Comparison of ENCODE assay signal across 8 cellular contexts in the genomic region with DNA sequence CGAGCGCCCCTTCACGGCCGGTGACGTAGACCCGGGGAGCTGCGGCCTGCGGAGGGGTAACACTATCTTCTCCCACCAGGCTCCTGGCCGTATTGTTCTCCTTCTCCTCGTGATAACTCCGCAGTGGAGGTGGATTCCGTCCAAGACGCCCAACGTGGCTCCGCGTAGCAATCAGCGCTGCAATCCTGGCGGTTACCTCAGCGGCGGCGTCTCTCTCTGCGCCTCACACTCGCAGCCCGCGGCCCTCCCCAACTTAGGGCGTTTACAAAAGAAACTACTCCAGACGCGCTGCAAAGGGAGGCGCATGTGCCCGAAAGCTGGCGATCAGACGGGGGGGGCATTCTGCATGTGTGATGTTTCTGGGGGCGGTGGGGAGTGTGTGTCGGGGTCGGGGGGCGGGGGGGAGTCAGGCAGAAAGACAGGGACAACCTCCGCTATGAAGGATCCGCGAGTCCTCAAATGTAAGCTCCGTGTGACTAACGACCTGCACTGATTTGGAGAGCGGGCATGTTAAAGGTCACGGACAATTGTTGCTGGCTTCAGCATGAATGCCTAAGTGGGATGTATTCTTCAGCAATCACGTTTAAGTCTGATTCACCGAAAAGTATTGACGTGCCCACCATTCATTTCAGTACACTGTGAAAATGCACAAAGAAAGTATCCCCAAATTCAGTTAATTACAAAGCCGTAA. TPM values are rescaled to one million over a fixed set of nuclear protein-coding genes. Genes with fewer than 3 reads are reported as not detected.
DNase-seq lines count a peak whose midpoint lies in the region; ATAC-seq, FAIRE-seq and TF ChIP-seq lines count a peak whose summit lies in the region.

No MANE protein-coding gene starts in this region.

- CTCF ChIA-PET in activated naive CD4-positive, alpha-beta T cell treated with anti-CD3 and anti-CD28 coated beads, Interleukin-2, amount 10 ng/mL, durations not matched to agents 7 days and 5 days (lab: Charles Lee): no interaction called here

- H3K4me3 ChIP-seq in right atrium auricular region: peak overlapping the region; percentile 58 to 87
- peak overlapping the region; percentile 81 for H3K4me3 ChIP-seq in rectal smooth muscle tissue (ENCODE audit: low read length)

- no peak for ATAC-seq in GM19467 (IDR thresholded peaks at IDR 0.05; ENCODE audit: unreplicated experiment)

- H3K27ac Mint-ChIP-seq in activated naive CD4-positive, alpha-beta T cell treated with anti-CD3 and anti-CD28 coated beads, Interleukin-2, amount 10 ng/mL, durations not matched to agents 7 days and 5 days: peak overlapping the region; percentile 60

- peak overlapping the region; percentile 70 for H3K4me3 Mint-ChIP-seq in activated naive CD4-positive, alpha-beta T cell treated with anti-CD3 and anti-CD28 coated beads, Interleukin-2, amount 10 ng/mL, durations not matched to agents 7 days and 5 days

- H3K36me3 Mint-ChIP-seq in activated naive CD4-positive, alpha-beta T cell treated with anti-CD3 and anti-CD28 coated beads, Interleukin-2, amount 10 ng/mL, durations not matched to agents 7 days and 5 days: peaks cover 4% of the 10 kb centered on the region

- no peaks in the 10 kb centered on the region for H3K9me3 ChIP-seq in right atrium auricular region

- DNase-seq in GM19239 (ENCODE audit: insufficient read length, low spot score) (no peak), NCI-H774 (lab: John Stamatoyannopoulos, UW) (peak; percentile 59), right atrium auricular region (ENCODE audit: low spot score) (peak; percentile 80), 8988T (no peak), NCI-H1694 (lab: John Stamatoyannopoulos, UW) (no peak)
- DNase-seq in activated naive CD4-positive, alpha-beta T cell treated with anti-CD3 and anti-CD28 coated beads, Interleukin-2, amount 10 ng/mL, durations not matched to agents 7 days and 5 days: peak; percentile 54

- H3K4me1 Mint-ChIP-seq in activated naive CD4-positive, alpha-beta T cell treated with anti-CD3 and anti-CD28 coated beads, Interleukin-2, amount 10 ng/mL, durations not matched to agents 7 days and 5 days: peaks cover 33% of the 10 kb centered on the region

- H3K9ac ChIP-seq in rectal smooth muscle tissue (ENCODE audit: low read length): peak overlapping the region; percentile 19

- H3K27ac ChIP-seq in right atrium auricular region (peak overlapping the region; percentile 75 to 85), rectal smooth muscle tissue (ENCODE audit: low read depth, low read length) (peak overlapping the region; percentile 70)

- H3K36me3 ChIP-seq in right atrium auricular region (no peaks in the 10 kb centered on the region), rectal smooth muscle tissue (ENCODE audit: control insufficient read depth, insufficient read depth, low read length) (no peaks in the 10 kb centered on the region)

- no peaks in the 10 kb centered on the region for H3K9me3 Mint-ChIP-seq in activated naive CD4-positive, alpha-beta T cell treated with anti-CD3 and anti-CD28 coated beads, Interleukin-2, amount 10 ng/mL, durations not matched to agents 7 days and 5 days

- TF ChIP-seq CTCF in right atrium auricular region (IDR thresholded peaks at IDR 0.05): no peak

- H3K27me3 ChIP-seq in right atrium auricular region (no peaks in the 10 kb centered on the region), rectal smooth muscle tissue (ENCODE audit: control insufficient read depth, insufficient read depth, low read length) (no peaks in the 10 kb centered on the region)

- FAIRE-seq in GM19239 (lab: Jason Lieb, UNC): peak; percentile 42

- peaks cover 67% of the 10 kb centered on the region for H3K27me3 Mint-ChIP-seq in activated naive CD4-positive, alpha-beta T cell treated with anti-CD3 and anti-CD28 coated beads, Interleukin-2, amount 10 ng/mL, durations not matched to agents 7 days and 5 days

- peaks cover 0 to 15% of the 10 kb centered on the region in 2 donors for H3K4me1 ChIP-seq in right atrium auricular region
- peaks cover 3% of the 10 kb centered on the region for H3K4me1 ChIP-seq in rectal smooth muscle tissue (ENCODE audit: control insufficient read depth, insufficient read depth, low read length)

RNA-seq across cellular contexts. Expression of a gene that starts 1.3 kb away (rescaled TPM):
- 10 to 100 TPM; 11.0 to 14.0 TPM for total RNA-seq in right atrium auricular region

Comparison
In these comparisons a context has a peak if more than half of its experiments do, and no peak if none do; other contexts are left out.
1. DNase-seq: peak in NCI-H774 (single experiment), activated naive CD4-positive, alpha-beta T cell treated with anti-CD3 and anti-CD28 coated beads, Interleukin-2, amount 10 ng/mL, durations not matched to agents 7 days and 5 days (single experiment) and right atrium auricular region (single experiment); none in GM19239 (single experiment), 8988T (single experiment) and NCI-H1694 (single experiment).